1 cellular context compared by ENCODE assay signal in the genomic region with DNA sequence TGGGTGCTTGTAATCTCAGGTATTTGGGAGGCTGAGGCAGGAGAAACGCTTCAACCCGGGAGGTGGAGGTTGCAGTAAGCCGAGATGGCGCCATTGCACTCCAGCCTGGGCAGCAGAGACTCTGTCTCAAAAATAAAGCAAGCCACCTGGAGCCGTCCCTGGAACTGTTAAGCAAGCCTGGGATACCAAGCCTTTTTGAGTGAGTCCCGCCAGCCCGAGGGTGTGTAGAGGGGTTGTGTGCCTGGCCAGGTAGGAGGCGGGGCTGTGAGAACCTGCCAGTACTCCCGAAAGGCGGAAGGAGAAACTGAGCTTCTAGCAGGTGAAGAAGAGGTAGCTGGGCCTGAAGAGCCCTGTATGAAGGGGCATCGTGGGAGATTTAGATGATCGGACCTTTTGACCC.
TF ChIP-seq lines count a peak whose summit lies in the region.

No MANE protein-coding gene starts in this region.

TF ChIP-seq in HepG2, 621 proteins besides CTCF, POLR2A, EP300 and RAD21:
- no peak for TF ChIP-seq RBM39 (IDR thresholded peaks at IDR 0.05; ENCODE audit: low read depth, low read length, poor library complexity, severe bottlenecking)
- TF ChIP-seq, protein P1, sequence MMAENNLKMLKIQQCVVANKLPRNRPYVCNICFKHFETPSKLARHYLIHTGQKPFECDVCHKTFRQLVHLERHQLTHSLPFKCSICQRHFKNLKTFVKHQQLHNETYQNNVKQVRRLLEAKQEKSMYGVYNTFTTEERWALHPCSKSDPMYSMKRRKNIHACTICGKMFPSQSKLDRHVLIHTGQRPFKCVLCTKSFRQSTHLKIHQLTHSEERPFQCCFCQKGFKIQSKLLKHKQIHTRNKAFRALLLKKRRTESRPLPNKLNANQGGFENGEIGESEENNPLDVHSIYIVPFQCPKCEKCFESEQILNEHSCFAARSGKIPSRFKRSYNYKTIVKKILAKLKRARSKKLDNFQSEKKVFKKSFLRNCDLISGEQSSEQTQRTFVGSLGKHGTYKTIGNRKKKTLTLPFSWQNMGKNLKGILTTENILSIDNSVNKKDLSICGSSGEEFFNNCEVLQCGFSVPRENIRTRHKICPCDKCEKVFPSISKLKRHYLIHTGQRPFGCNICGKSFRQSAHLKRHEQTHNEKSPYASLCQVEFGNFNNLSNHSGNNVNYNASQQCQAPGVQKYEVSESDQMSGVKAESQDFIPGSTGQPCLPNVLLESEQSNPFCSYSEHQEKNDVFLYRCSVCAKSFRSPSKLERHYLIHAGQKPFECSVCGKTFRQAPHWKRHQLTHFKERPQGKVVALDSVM (CRISPR knock-in tag; IDR thresholded peaks at IDR 0.05) = peak; percentile 17; the same call in 1 of the 2 replicates
